8 cellular contexts compared by ENCODE assay signal in the genomic region with DNA sequence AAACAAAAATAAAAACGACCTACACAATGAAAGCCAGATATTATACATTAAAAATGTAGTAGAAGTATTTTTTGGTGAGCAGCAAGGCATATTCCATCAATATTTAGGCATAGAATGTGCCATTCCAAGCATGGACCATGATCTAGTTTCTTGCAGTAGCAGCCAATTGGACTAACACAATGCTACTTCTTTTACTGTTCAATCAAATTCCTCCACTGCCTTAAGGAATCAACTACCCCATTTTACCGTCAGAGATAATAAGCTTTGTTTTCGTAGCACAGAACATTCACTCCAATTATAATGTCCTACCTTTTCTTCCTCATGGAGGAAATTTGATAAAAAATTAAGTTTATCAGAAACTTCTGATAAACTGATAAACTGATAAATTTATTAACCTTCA. TPM values are rescaled to one million over a fixed set of nuclear protein-coding genes. Genes with fewer than 3 reads are reported as not detected.
DNase-seq lines count a peak whose midpoint lies in the region; ATAC-seq and TF ChIP-seq lines count a peak whose summit lies in the region.

No MANE protein-coding gene starts in this region.

- H3K36me3 Mint-ChIP-seq in T-cell = peaks cover 2% of the 10 kb centered on the region

- H3K79me2 ChIP-seq in smooth muscle cell (ENCODE audit: low read depth) = peaks cover 71% of the 10 kb centered on the region

- peak overlapping the region; percentile 94 to 97 (median 96) for H3K4me3 Mint-ChIP-seq in T-cell

- TF ChIP-seq EP300 in gastroesophageal sphincter (IDR thresholded peaks at IDR 0.05) = no peak

- peak overlapping the region in 3 of 4 donors; percentile 95 to 100 (median 99) for H3K27ac ChIP-seq in gastroesophageal sphincter
- no peak overlapping the region for H3K27ac ChIP-seq in smooth muscle cell (ENCODE audit: low read depth)

- POLR2A ChIA-PET in T-cell (lab: Charles Lee) = interaction anchor here (0.5 to 1.4 kb wide), 4 partner anchors 12 to 141 kb away, joined by 3 to 8 read pairs (median 5); no protein-coding TSS in a partner anchor

- CTCF ChIA-PET in T-cell (lab: Charles Lee) = interaction anchor here in 1 of 2 donors (1.0 to 1.9 kb wide), 3 partner anchors 12 to 171 kb away, joined by 3 to 6 read pairs (median 5); a partner anchor contains a TSS

- no peaks in the 10 kb centered on the region for H3F3A ChIP-seq in smooth muscle cell (ENCODE audit: low read depth)

- H3K4me1 ChIP-seq in gastroesophageal sphincter = peaks cover 5 to 50% (median 7%) of the 10 kb centered on the region in 3 donors
- H3K4me1 ChIP-seq in smooth muscle cell (ENCODE audit: low read depth) = peaks cover 9% of the 10 kb centered on the region

- DNase-seq in NCI-H82 (lab: John Stamatoyannopoulos, UW) = peak; percentile 13
- no peak for DNase-seq in NCI-H82 treated with DMSO at 0.1 percent for 48 hours (lab: John Stamatoyannopoulos, UW; ENCODE audit: unreplicated experiment)
- no peak for DNase-seq in T-cell
- DNase-seq in smooth muscle cell (lab: John Stamatoyannopoulos, UW; ENCODE audit: unreplicated experiment) = no peak
- DNase-seq in inferior parietal cortex (ENCODE audit: extremely low spot score) = no peak
- no peak for DNase-seq in COLO668 (lab: John Stamatoyannopoulos, UW; ENCODE audit: unreplicated experiment)

- TF ChIP-seq CTCF in gastroesophageal sphincter (IDR thresholded peaks at IDR 0.05) = no peak
- no peak for TF ChIP-seq CTCF in smooth muscle cell (IDR thresholded peaks at IDR 0.05; ENCODE audit: borderline replicate concordance, insufficient read depth, poor library complexity, severe bottlenecking)

- no peaks in the 10 kb centered on the region for H3K27me3 ChIP-seq in gastroesophageal sphincter
- H3K27me3 ChIP-seq in smooth muscle cell (ENCODE audit: low read depth) = no peaks in the 10 kb centered on the region

- H3K27me3 Mint-ChIP-seq in T-cell = no peaks in the 10 kb centered on the region

- H3K27ac Mint-ChIP-seq in T-cell = peak overlapping the region; percentile 72 to 89

- no peaks in the 10 kb centered on the region for H3K9me3 ChIP-seq in gastroesophageal sphincter
- H3K9me3 ChIP-seq in smooth muscle cell (replicated peaks; ENCODE audit: low read depth) = no peaks in the 10 kb centered on the region

- peak overlapping the region; percentile 98 for H3K9ac ChIP-seq in smooth muscle cell (ENCODE audit: low read depth)

- H4K20me1 ChIP-seq in smooth muscle cell (ENCODE audit: low read depth) = peaks cover 52% of the 10 kb centered on the region

- TF ChIP-seq POLR2A in gastroesophageal sphincter (IDR thresholded peaks at IDR 0.05) = no peak

- no peak overlapping the region for H2AFZ ChIP-seq in smooth muscle cell (ENCODE audit: low read depth)

- H3K9me3 Mint-ChIP-seq in T-cell = no peaks in the 10 kb centered on the region

- H3K36me3 ChIP-seq in gastroesophageal sphincter (no peaks in the 10 kb centered on the region), smooth muscle cell (ENCODE audit: low read depth) (no peaks in the 10 kb centered on the region)

- peak overlapping the region; percentile 70 to 98 for H3K4me3 ChIP-seq in gastroesophageal sphincter
- peak overlapping the region; percentile 90 for H3K4me3 ChIP-seq in smooth muscle cell

- H3K4me1 Mint-ChIP-seq in T-cell = peaks cover 44 to 56% (median 45%) of the 10 kb centered on the region in 3 donors

- H3K4me2 ChIP-seq in smooth muscle cell = peak overlapping the region; percentile 91

- 11 to 14% methylated on average over 3 of the region's 3 CpGs for WGBS in gastroesophageal sphincter (ENCODE audit: low coverage in 1 of 2), 2 donors
- WGBS in smooth muscle cell (ENCODE audit: low lambda C conversion rate) = 25% methylated on average over 3 of the region's 3 CpGs

- ATAC-seq in T-cell (replicated peaks in 1 of 4) (no peak), gastroesophageal sphincter (no peak), HG02798 (IDR thresholded peaks at IDR 0.05; ENCODE audit: poor library complexity, unreplicated experiment) (no peak)

RNA-seq across cellular contexts. Expression of a gene that starts 1.3 kb away (rescaled TPM):
- total RNA-seq in T-cell = 10 to 100 TPM; 38.0 to 43.3 (median 39.2) TPM
- total RNA-seq in gastroesophageal sphincter = 10 to 100 TPM; 29.2 to 54.5 (median 35.6) TPM
- 28.3 and 32.0 TPM in 2 replicates for total RNA-seq in smooth muscle cell
- polyA plus RNA-seq in smooth muscle cell = 8.5 and 10.0 TPM in 2 replicates

RNA-seq across cellular contexts. Expression of a gene that starts 29.7 kb away (rescaled TPM):
- 10 to 100 TPM; 14.6 to 53.5 (median 46.0) TPM for total RNA-seq in T-cell
- 10 to 100 TPM; 15.0 to 29.4 (median 19.3) TPM for total RNA-seq in gastroesophageal sphincter
- 33.8 and 39.0 TPM in 2 replicates for total RNA-seq in smooth muscle cell
- polyA plus RNA-seq in smooth muscle cell = 5.9 and 8.3 TPM in 2 replicates

RNA-seq across cellular contexts. Expression of a gene that starts 33.0 kb away (rescaled TPM):
- total RNA-seq in T-cell = 10 to 100 TPM; 33.9 to 63.1 (median 53.1) TPM
- total RNA-seq in gastroesophageal sphincter = 100 to 1,000 TPM; 105 to 140 (median 120) TPM
- 96.9 and 97.9 TPM in 2 replicates for total RNA-seq in smooth muscle cell
- polyA plus RNA-seq in smooth muscle cell = 133 and 139 TPM in 2 replicates
